Comparison of ENCODE assay signal across 14 cellular contexts in the genomic region with DNA sequence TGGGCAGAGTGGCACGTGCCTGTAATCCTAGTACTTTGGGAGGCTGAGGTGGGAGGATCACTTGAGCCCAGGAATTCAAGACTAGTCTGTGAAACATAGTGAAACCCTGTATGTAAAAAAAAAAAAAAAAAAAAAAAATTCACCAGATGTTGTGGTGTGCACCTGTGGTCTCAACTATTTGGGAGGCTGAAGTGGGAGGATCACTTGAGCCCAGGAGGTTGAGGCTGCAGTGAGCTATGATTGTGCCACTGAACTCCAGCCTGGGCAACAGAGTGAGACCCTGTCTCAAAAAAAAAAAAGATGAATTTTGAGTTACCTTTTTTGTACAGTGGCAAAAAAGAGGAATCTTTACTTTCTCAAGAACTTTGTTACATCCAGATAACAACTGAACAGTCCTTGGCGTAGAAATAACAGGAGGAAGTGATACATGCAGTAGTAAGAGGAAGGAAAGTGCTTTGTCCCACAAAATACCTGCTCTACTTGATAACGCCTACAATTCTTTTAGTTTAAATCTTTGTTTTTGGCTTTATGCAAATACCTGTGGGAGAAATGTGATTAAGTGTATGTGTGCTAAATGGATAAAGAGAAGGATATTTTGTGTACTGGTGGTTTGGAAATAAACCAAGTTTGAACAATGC. TPM values are rescaled to one million over a fixed set of nuclear protein-coding genes. Genes with fewer than 3 reads are reported as not detected.
"Had no signal": no experiment of that assay in that cellular context is flagged by ENCODE, and none has a peak within 500 bp of the region (broad histone marks: within the 10 kb centered on the region; RNA-seq: fewer than 3 reads in every experiment).

No MANE protein-coding gene starts in this region.

- H3K27me3 ChIP-seq: right atrium auricular region, tibial nerve had no signal

- H3K27ac ChIP-seq: esophagus squamous epithelium, foreskin keratinocyte, right atrium auricular region, tibial nerve had no signal

- H3K4me1 ChIP-seq: esophagus squamous epithelium, foreskin keratinocyte, right atrium auricular region had no signal

- DNase-seq: activated CD4-positive, alpha-beta T cell treated with anti-CD3 and anti-CD28 coated beads for 48 hours; activated CD8-positive, alpha-beta memory T cell treated with anti-CD3 and anti-CD28 coated beads for 24 hours; activated naive CD4-positive, alpha-beta T cell treated with Interleukin-2 at 50 U/mL for 16 hours; activated naive CD8-positive, alpha-beta T cell treated with anti-CD3 and anti-CD28 coated beads, Interleukin-2, amount 50 U/mL, for 24 hours; esophagus squamous epithelium; foreskin keratinocyte; left cardiac atrium; midbrain; posterior cingulate gyrus; small intestine had no signal

- H3K4me3 ChIP-seq: esophagus squamous epithelium, lung, right atrium auricular region, tibial nerve had no signal

- H3K36me3 ChIP-seq: esophagus squamous epithelium, right atrium auricular region, tibial nerve had no signal

- H3K9me3 ChIP-seq: esophagus squamous epithelium, right atrium auricular region, tibial nerve had no signal

RNA-seq across cellular contexts. Expression of a gene that starts 29.3 kb away (rescaled TPM):
- total RNA-seq: astrocyte, foreskin keratinocyte, left cardiac atrium, right atrium auricular region, tibial nerve had no signal
- polyA plus RNA-seq: foreskin keratinocyte had no signal
